In the genomic region with DNA sequence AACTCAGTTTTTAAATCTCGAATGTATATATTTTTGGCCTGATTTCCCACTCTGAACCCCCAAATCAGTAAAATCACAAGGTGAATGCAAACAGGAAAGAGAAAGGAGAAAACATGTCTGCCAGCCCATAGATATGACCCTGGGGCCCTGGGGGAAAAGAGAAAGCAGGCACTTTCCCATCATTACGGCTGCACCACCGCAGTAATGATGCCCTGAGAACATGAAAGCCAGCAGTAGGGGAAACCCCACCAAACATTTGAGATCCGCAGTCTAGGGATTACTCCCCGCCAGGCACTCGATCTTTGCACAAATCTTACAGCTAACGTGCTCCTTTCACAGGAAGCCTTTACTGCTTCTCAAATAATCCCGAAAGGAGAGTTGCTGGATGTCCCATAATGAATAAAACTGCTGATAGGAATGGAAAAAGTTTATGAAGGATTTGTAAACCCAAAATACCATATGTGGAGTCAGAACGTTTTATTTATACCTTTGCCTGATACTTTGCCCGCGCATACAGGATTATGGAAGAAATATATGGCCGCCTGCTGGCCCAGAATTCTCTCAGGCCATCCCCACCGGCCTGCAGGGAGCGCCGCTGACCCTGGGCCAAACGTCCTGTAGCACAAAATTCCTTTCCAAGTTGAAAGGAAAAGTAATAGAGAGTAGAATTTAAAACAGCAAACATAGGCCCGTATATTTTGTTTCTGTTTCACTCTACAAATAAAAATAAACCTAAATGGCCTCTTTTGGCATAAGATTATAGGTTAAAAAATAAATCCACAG, we compare ENCODE assay signal across 9 cellular contexts.
DNase-seq lines count a peak whose midpoint lies in the region; ATAC-seq and TF ChIP-seq lines count a peak whose summit lies in the region.
"Had no signal": no experiment of that assay in that cellular context is flagged by ENCODE, and none has a peak within 500 bp of the region (broad histone marks: within the 10 kb centered on the region; RNA-seq: fewer than 3 reads in every experiment).

No MANE protein-coding gene starts in this region.

- TF ChIP-seq CTCF in HL-60 (IDR thresholded peaks at IDR 0.05; ENCODE audit: insufficient read depth, low read length): no peak
- TF ChIP-seq CTCF in upper lobe of left lung (IDR thresholded peaks at IDR 0.05): no peak
- no peak for TF ChIP-seq CTCF in endothelial cell (IDR thresholded peaks at IDR 0.05; ENCODE audit: unreplicated experiment)
- TF ChIP-seq CTCF in lower leg skin (IDR thresholded peaks at IDR 0.05): no peak

- peak overlapping the region; percentile 99 to 100 for H3K27ac Mint-ChIP-seq in natural killer cell treated with Interleukin-12 subunit alpha and Interleukin-12 subunit beta and Interleukin-15 and Interleukin-18, amount 100 ng/mL, for 72 hours
- no peak overlapping the region for H3K27ac Mint-ChIP-seq in endothelial cell (ENCODE audit: unreplicated experiment)

- 87 to 92% methylated on average over 17 of the region's 17 CpGs for WGBS in upper lobe of left lung, 2 donors
- 88 to 89% methylated on average over 17 of the region's 17 CpGs for WGBS in lower leg skin, 2 donors

- H3K4me3 Mint-ChIP-seq in natural killer cell treated with Interleukin-12 subunit alpha and Interleukin-12 subunit beta and Interleukin-15 and Interleukin-18, amount 100 ng/mL, for 72 hours: peak overlapping the region; percentile 93
- H3K4me3 Mint-ChIP-seq in endothelial cell (ENCODE audit: unreplicated experiment): no peak overlapping the region

- no peaks in the 10 kb centered on the region for H3K27me3 Mint-ChIP-seq in natural killer cell treated with Interleukin-12 subunit alpha and Interleukin-12 subunit beta and Interleukin-15 and Interleukin-18, amount 100 ng/mL, for 72 hours
- H3K27me3 Mint-ChIP-seq in endothelial cell (ENCODE audit: unreplicated experiment): peaks cover 2% of the 10 kb centered on the region

- TF ChIP-seq EP300 in upper lobe of left lung (IDR thresholded peaks at IDR 0.05): no peak

- peak overlapping the region; percentile 84 for H3K27ac ChIP-seq in HL-60 (replicated peaks)
- peak overlapping the region in 1 of 4 donors; percentile 65 for H3K27ac ChIP-seq in upper lobe of left lung
- H3K27ac ChIP-seq: dorsolateral prefrontal cortex had no signal

- H3K4me1 ChIP-seq in upper lobe of left lung: peaks cover 9 to 19% (median 15%) of the 10 kb centered on the region in 4 donors

- no peaks in the 10 kb centered on the region for H3K27me3 ChIP-seq in HL-60 (ENCODE audit: insufficient read depth, poor library complexity, severe bottlenecking)
- no peaks in the 10 kb centered on the region for H3K27me3 ChIP-seq in upper lobe of left lung
- H3K27me3 ChIP-seq: dorsolateral prefrontal cortex had no signal

- TF ChIP-seq POLR2A in upper lobe of left lung (IDR thresholded peaks at IDR 0.05) (no peak), lower leg skin (IDR thresholded peaks at IDR 0.05) (no peak)

- H3K9me3 Mint-ChIP-seq in natural killer cell treated with Interleukin-12 subunit alpha and Interleukin-12 subunit beta and Interleukin-15 and Interleukin-18, amount 100 ng/mL, for 72 hours: peaks cover 10% of the 10 kb centered on the region
- no peaks in the 10 kb centered on the region for H3K9me3 Mint-ChIP-seq in endothelial cell (ENCODE audit: unreplicated experiment)

- H3K9me3 ChIP-seq in upper lobe of left lung: no peaks in the 10 kb centered on the region

- intact Hi-C loops in lower leg skin (cut with DNase I; ENCODE audit: low total_unique reads): no loop called here

- ATAC-seq in GM18870 (IDR thresholded peaks at IDR 0.05; ENCODE audit: unreplicated experiment) (peak; percentile 42), GM21786 (IDR thresholded peaks at IDR 0.05; ENCODE audit: unreplicated experiment) (peak; percentile 40), upper lobe of left lung (ENCODE audit: low FRiP score in 2 of 2) (no peak)
- ATAC-seq in natural killer cell treated with Interleukin-12 subunit alpha and Interleukin-12 subunit beta and Interleukin-15 and Interleukin-18, amount 100 ng/mL, for 72 hours: no peak
- ATAC-seq: right cardiac atrium had no signal

- H3K36me3 Mint-ChIP-seq in natural killer cell treated with Interleukin-12 subunit alpha and Interleukin-12 subunit beta and Interleukin-15 and Interleukin-18, amount 100 ng/mL, for 72 hours: peaks cover 29% of the 10 kb centered on the region
- H3K36me3 Mint-ChIP-seq in endothelial cell (ENCODE audit: low read depth, unreplicated experiment): no peaks in the 10 kb centered on the region

- DNase-seq in HL-60 (ENCODE audit: low read depth in 1 of 2, low spot score in 1 of 2) (no peak), upper lobe of left lung (no peak), endothelial cell (ENCODE audit: low spot score) (no peak), lower leg skin (ENCODE audit: low spot score in 2 of 2) (no peak)
- no peak for DNase-seq in natural killer cell treated with Interleukin-12 subunit alpha and Interleukin-12 subunit beta and Interleukin-15 and Interleukin-18, amount 100 ng/mL, for 72 hours (ENCODE audit: low spot score)
- DNase-seq: dorsolateral prefrontal cortex, right cardiac atrium had no signal

- H3K4me1 Mint-ChIP-seq in natural killer cell treated with Interleukin-12 subunit alpha and Interleukin-12 subunit beta and Interleukin-15 and Interleukin-18, amount 100 ng/mL, for 72 hours (ENCODE audit: low read depth in 2 of 2): peaks cover 63 to 64% of the 10 kb centered on the region in 2 donors
- H3K4me1 Mint-ChIP-seq in endothelial cell (ENCODE audit: unreplicated experiment): peaks cover 2% of the 10 kb centered on the region

- H3K36me3 ChIP-seq in upper lobe of left lung: no peaks in the 10 kb centered on the region

- H3K4me3 ChIP-seq in HL-60 (replicated peaks; ENCODE audit: insufficient read depth, low read length) (no peak overlapping the region), upper lobe of left lung (no peak overlapping the region), lower leg skin (ENCODE audit: low read depth, poor library complexity, severe bottlenecking) (no peak overlapping the region)
- H3K4me3 ChIP-seq: dorsolateral prefrontal cortex had no signal

Comparison
In these comparisons a context has a peak if more than half of its experiments do, and no peak if none do; other contexts are left out.
1. ATAC-seq: peak in GM18870 (single experiment) and GM21786 (single experiment); none in natural killer cell treated with Interleukin-12 subunit alpha and Interleukin-12 subunit beta and Interleukin-15 and Interleukin-18, amount 100 ng/mL, for 72 hours (0 of 2) and upper lobe of left lung (0 of 2).